ENCODE assay signal across 12 cellular contexts in the genomic region with DNA sequence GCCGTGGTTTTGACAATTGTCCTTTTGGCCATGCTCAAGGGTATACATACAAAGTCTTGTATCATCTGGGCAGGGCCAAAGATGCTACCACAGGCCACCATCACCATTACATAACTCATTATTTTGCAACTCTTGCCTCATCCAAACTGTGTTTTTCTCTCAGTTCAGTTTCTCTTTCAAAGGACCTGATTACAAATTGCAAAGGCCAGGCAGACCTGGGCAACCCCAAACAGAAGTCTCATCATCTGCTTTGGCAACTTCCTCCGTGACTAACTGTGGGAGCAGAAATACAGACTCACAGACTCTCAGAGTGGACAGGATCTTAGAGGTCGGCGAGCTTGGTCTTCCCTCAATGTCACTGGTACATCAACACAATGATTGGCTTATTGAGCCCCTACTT.
DNase-seq lines count a peak whose midpoint lies in the region; ATAC-seq and TF ChIP-seq lines count a peak whose summit lies in the region.
"Had no signal": no experiment of that assay in that cellular context is flagged by ENCODE, and none has a peak within 500 bp of the region (broad histone marks: within the 10 kb centered on the region; RNA-seq: fewer than 3 reads in every experiment).

No MANE protein-coding gene starts in this region.

- no peak overlapping the region for H3K27ac ChIP-seq in brain microvascular endothelial cell

- no peaks in the 10 kb centered on the region for H3K27me3 ChIP-seq in brain microvascular endothelial cell (replicated peaks)

- peak; percentile 15 to 27 for ATAC-seq in activated CD4-positive, CD25-positive, alpha-beta regulatory T cell treated with anti-CD3 and anti-CD28 coated beads, Interleukin-2, amount 50 U/mL, for 24 hours
- ATAC-seq: A549 had no signal

- TF ChIP-seq CTCF in fibroblast of pulmonary artery (IDR thresholded peaks at IDR 0.05; ENCODE audit: low read length, missing control alignments): no peak
- TF ChIP-seq CTCF in brain microvascular endothelial cell (IDR thresholded peaks at IDR 0.05; ENCODE audit: low read depth, low read length, missing control alignments): no peak

- H3K4me3 ChIP-seq in fibroblast of pulmonary artery (replicated peaks; ENCODE audit: low read depth, low read length) (no peak overlapping the region), brain microvascular endothelial cell (ENCODE audit: low read depth, low read length) (no peak overlapping the region)
- H3K4me3 ChIP-seq: A549 had no signal

- DNase-seq in activated CD4-positive, CD25-positive, alpha-beta regulatory T cell treated with anti-CD3 and anti-CD28 coated beads, Interleukin-2, amount 50 U/mL, for 72 hours: no peak
- peak; percentile 61 for DNase-seq in SIG-M5 (lab: John Stamatoyannopoulos, UW)
- DNase-seq in fibroblast of pulmonary artery (ENCODE audit: low read depth): peak; percentile 50
- peak; percentile 20 for DNase-seq in pons (ENCODE audit: low spot score)
- no peak for DNase-seq in brain microvascular endothelial cell
- DNase-seq in ACHN: no peak
- no peak for DNase-seq in superior temporal gyrus (ENCODE audit: extremely low spot score)
- DNase-seq: anterior cingulate cortex; NCI-H446 treated with DMSO at 0.1 percent for 48 hours; stimulated activated CD4-positive, alpha-beta T cell treated with anti-CD3 and anti-CD28 coated beads, Interleukin-1b, Interleukin-23, amount 100 ng/mL, for 48 hours had no signal

- in situ Hi-C loops in brain microvascular endothelial cell (cut with HindIII; ENCODE audit: low pct_ligation_motif_present, low sequenced_read_pairs) (no loop called here), ACHN (cut with HindIII; ENCODE audit: low pct_ligation_motif_present, low pct_unique_long_range_greater_than_20kb, low sequenced_read_pairs) (no loop called here)

- H3K36me3 ChIP-seq in brain microvascular endothelial cell (replicated peaks): no peaks in the 10 kb centered on the region

Comparison
In these comparisons a context has a peak if more than half of its experiments do, and no peak if none do; other contexts are left out.
1. DNase-seq: peak in SIG-M5 (single experiment), fibroblast of pulmonary artery (single experiment) and pons (single experiment); none in activated CD4-positive, CD25-positive, alpha-beta regulatory T cell treated with anti-CD3 and anti-CD28 coated beads, Interleukin-2, amount 50 U/mL, for 72 hours (single experiment), brain microvascular endothelial cell (single experiment), ACHN (single experiment) and superior temporal gyrus (single experiment).